Comparison of ENCODE assay signal across 1 cellular context in the genomic region with DNA sequence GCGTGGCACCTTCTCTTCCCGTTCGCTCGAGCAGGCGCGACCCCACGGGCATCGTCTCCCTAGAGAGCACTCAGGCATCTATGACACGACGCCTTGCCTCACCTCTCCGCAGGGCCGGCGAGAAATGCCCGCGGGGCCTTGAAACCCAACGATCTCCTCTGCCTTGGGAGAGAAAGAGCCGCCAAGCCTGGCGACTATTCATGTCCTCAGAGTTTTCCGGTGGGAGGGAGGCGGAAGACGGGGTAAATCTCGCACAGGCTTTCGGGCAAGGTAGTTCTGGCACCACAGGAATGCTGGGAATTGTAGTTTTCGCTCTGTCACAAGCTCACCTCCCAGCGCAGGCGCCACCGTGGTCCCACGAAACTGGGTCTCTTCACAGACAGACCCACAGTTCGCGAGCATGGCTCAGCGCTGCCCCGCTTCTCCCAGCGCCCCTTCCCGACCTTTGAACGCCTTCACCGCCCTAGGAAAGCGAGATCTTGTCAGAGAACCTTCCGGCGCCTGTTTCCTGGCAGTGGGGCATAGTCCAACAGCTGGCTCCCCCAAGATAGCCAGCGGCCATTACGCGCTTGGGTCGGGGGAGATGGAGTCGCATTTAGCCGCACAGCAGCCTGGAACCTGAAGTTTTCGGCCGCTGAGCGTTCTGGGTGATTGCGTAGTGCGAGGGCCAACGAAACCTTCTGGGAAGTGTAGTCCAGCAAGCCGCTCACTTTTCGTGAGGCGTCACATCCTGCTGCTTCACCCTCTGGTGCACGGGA.
TF ChIP-seq lines count a peak whose summit lies in the region.

A gene with protein sequence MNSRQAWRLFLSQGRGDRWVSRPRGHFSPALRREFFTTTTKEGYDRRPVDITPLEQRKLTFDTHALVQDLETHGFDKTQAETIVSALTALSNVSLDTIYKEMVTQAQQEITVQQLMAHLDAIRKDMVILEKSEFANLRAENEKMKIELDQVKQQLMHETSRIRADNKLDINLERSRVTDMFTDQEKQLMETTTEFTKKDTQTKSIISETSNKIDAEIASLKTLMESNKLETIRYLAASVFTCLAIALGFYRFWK (minus strand): TSS at position 597 of the 758 bp plus-strand sequence. CDS start 395 bp downstream, at position 202.

TF ChIP-seq in SK-N-SH, 30 proteins besides CTCF, POLR2A, EP300 and RAD21 (continued from another document):
- TF ChIP-seq, protein P1, sequence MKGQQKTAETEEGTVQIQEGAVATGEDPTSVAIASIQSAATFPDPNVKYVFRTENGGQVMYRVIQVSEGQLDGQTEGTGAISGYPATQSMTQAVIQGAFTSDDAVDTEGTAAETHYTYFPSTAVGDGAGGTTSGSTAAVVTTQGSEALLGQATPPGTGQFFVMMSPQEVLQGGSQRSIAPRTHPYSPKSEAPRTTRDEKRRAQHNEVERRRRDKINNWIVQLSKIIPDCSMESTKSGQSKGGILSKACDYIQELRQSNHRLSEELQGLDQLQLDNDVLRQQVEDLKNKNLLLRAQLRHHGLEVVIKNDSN (IDR thresholded peaks at IDR 0.05; ENCODE audit: borderline replicate concordance, low read depth): peak; percentile 26; the same call in 1 of the 2 replicates
- TF ChIP-seq TEAD4 (IDR thresholded peaks at IDR 0.05; ENCODE audit: borderline replicate concordance, insufficient read depth) (peak; percentile 82), JUND (IDR thresholded peaks at IDR 0.05) (no peak), FOXJ3 (CRISPR knock-in tag; IDR thresholded peaks at IDR 0.05) (no peak), GABPA (IDR thresholded peaks at IDR 0.05; ENCODE audit: low read depth) (peak; percentile 80), NFIC (IDR thresholded peaks at IDR 0.05; ENCODE audit: borderline replicate concordance) (no peak), NRF1 (IDR thresholded peaks at IDR 0.05; ENCODE audit: low read depth, low read length) (peak; percentile 77), TCF12 (IDR thresholded peaks at IDR 0.05) (peak; percentile 48), GATA2 (CRISPR knock-in tag; IDR thresholded peaks at IDR 0.05) (no peak), SMC3 (IDR thresholded peaks at IDR 0.05; ENCODE audit: low read depth, low read length) (no peak), FOSL2 (IDR thresholded peaks at IDR 0.05; ENCODE audit: borderline replicate concordance, low read depth) (no peak), SIN3A (IDR thresholded peaks at IDR 0.05; ENCODE audit: borderline replicate concordance, low read depth, low read length) (peak; percentile 44; the same call in 1 of the 2 replicates), RFX5 (IDR thresholded peaks at IDR 0.05; ENCODE audit: low read length) (no peak), RCOR1 (IDR thresholded peaks at IDR 0.05; ENCODE audit: low read length) (peak; percentile 17; the same call in 1 of the 2 replicates)
- TF ChIP-seq, protein P2, sequence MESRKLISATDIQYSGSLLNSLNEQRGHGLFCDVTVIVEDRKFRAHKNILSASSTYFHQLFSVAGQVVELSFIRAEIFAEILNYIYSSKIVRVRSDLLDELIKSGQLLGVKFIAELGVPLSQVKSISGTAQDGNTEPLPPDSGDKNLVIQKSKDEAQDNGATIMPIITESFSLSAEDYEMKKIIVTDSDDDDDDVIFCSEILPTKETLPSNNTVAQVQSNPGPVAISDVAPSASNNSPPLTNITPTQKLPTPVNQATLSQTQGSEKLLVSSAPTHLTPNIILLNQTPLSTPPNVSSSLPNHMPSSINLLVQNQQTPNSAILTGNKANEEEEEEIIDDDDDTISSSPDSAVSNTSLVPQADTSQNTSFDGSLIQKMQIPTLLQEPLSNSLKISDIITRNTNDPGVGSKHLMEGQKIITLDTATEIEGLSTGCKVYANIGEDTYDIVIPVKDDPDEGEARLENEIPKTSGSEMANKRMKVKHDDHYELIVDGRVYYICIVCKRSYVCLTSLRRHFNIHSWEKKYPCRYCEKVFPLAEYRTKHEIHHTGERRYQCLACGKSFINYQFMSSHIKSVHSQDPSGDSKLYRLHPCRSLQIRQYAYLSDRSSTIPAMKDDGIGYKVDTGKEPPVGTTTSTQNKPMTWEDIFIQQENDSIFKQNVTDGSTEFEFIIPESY (IDR thresholded peaks at IDR 0.05; ENCODE audit: borderline replicate concordance, low read depth): peak; percentile 58
- TF ChIP-seq, protein P3, sequence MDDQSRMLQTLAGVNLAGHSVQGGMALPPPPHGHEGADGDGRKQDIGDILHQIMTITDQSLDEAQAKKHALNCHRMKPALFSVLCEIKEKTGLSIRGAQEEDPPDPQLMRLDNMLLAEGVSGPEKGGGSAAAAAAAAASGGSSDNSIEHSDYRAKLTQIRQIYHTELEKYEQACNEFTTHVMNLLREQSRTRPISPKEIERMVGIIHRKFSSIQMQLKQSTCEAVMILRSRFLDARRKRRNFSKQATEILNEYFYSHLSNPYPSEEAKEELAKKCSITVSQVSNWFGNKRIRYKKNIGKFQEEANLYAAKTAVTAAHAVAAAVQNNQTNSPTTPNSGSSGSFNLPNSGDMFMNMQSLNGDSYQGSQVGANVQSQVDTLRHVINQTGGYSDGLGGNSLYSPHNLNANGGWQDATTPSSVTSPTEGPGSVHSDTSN (IDR thresholded peaks at IDR 0.05): no peak
